1 cellular context compared by ENCODE assay signal in genomic region chr12:71663561-71664410, GRCh38.
A peak's percentile ranks its signal among the peaks of the same experiment; 100 is the strongest.
TF ChIP-seq lines count a peak whose summit lies in the region.

TSS of gene THAP2 (plus strand) at chr12:71664301. CDS start at chr12:71664510, 209 bp downstream.
A gene with protein sequence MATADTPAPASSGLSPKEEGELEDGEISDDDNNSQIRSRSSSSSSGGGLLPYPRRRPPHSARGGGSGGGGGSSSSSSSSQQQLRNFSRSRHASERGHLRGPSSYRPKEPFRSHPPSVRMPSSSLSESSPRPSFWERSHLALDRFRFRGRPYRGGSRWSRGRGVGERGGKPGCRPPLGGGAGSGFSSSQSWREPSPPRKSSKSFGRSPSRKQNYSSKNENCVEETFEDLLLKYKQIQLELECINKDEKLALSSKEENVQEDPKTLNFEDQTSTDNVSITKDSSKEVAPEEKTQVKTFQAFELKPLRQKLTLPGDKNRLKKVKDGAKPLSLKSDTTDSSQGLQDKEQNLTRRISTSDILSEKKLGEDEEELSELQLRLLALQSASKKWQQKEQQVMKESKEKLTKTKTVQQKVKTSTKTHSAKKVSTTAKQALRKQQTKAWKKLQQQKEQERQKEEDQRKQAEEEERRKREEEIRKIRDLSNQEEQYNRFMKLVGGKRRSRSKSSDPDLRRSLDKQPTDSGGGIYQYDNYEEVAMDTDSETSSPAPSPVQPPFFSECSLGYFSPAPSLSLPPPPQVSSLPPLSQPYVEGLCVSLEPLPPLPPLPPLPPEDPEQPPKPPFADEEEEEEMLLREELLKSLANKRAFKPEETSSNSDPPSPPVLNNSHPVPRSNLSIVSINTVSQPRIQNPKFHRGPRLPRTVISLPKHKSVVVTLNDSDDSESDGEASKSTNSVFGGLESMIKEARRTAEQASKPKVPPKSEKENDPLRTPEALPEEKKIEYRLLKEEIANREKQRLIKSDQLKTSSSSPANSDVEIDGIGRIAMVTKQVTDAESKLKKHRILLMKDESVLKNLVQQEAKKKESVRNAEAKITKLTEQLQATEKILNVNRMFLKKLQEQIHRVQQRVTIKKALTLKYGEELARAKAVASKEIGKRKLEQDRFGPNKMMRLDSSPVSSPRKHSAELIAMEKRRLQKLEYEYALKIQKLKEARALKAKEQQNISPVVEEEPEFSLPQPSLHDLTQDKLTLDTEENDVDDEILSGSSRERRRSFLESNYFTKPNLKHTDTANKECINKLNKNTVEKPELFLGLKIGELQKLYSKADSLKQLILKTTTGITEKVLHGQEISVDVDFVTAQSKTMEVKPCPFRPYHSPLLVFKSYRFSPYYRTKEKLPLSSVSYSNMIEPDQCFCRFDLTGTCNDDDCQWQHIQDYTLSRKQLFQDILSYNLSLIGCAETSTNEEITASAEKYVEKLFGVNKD (N-terminal part only) (minus strand): TSS chr12:71663848. CDS start chr12:71663610, 238 bp downstream.

TF ChIP-seq in GM23338, 12 proteins besides CTCF, POLR2A, EP300 and RAD21 (continued from another document):
- no peak for TF ChIP-seq ZNF462 (CRISPR knock-in tag; IDR thresholded peaks at IDR 0.05)
- TF ChIP-seq ZNF114 (CRISPR knock-in tag; IDR thresholded peaks at IDR 0.05) = no peak
- no peak for TF ChIP-seq JUNB (IDR thresholded peaks at IDR 0.05; ENCODE audit: unreplicated experiment)
- TF ChIP-seq EZH2phosphoT487 (IDR thresholded peaks at IDR 0.05; ENCODE audit: unreplicated experiment) = no peak
- 0 out of 2 replicates have a peak, but pooled peaks have one; percentile 11 for TF ChIP-seq NANOG (IDR thresholded peaks at IDR 0.05; ENCODE audit: borderline replicate concordance)
- no peak for TF ChIP-seq EZH2 (IDR thresholded peaks at IDR 0.05; ENCODE audit: low read depth, unreplicated experiment)
